In the genomic region with DNA sequence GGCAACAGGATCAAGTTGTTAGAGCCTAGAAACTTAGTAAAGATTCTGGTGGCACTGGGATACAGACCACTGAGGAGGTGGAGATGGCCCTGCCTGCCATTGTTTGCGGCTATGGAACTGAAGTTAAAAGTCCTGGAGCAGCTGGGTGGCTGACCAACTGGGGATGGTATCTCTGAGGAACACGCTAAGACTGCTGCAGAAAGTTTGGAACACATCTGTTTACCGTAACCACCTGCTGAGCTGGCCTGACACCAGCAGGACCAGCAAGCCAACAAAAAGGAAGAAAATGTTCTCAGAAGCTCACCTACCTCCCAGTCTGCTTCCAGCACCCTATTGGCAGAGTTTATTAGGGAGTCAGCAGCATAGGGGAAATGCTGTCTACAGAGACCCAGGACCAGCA, we compare ENCODE assay signal across 28 cellular contexts.
"Had no signal": no experiment of that assay in that cellular context is flagged by ENCODE, and none has a peak within 500 bp of the region (broad histone marks: within the 10 kb centered on the region; RNA-seq: fewer than 3 reads in every experiment).

No MANE protein-coding gene starts in this region.

- DNase-seq: activated CD4-positive, alpha-beta memory T cell treated with anti-CD3 and anti-CD28 coated beads, Interleukin-2, amount 10 ng/mL, durations not matched to agents 7 days and 5 days; activated CD4-positive, alpha-beta T cell treated with anti-CD3 and anti-CD28 coated beads, Interleukin-2, amount 10 ng/mL, durations not matched to agents 24 days and 14 days; activated CD4-positive, CD25-positive, alpha-beta regulatory T cell treated with anti-CD3 and anti-CD28 coated beads, Interleukin-2, amount 50 U/mL, for 72 hours; activated CD8-positive, alpha-beta memory T cell treated with anti-CD3 and anti-CD28 coated beads, Interleukin-2, amount 50 U/mL, for 48 hours; activated gamma-delta T cell; activated naive CD4-positive, alpha-beta T cell treated with anti-CD3 and anti-CD28 coated beads, Interleukin-2, amount 10 ng/mL, durations not matched to agents 7 days and 5 days; activated naive CD8-positive, alpha-beta T cell treated with anti-CD3 and anti-CD28 coated beads, Interleukin-2, amount 10 ng/mL, durations not matched to agents 7 days and 5 days; activated T-cell treated with anti-CD3 and anti-CD28 coated beads, Interleukin-2, amount 50 U/mL, for 24 hours; esophagus squamous epithelium; kidney glomerular epithelial cell; left lung; lower lobe of right lung; mesendoderm; nucleus accumbens; pancreas; stimulated activated CD4-positive, alpha-beta T cell treated with anti-CD3 and anti-CD28 coated beads, Interleukin-1b, Interleukin-23, amount 100 ng/mL, for 48 hours; stimulated activated CD4-positive, alpha-beta T cell treated with anti-CD3 and anti-CD28 coated beads, Interleukin-4, amount 100 ng/mL, for 4 hours; stimulated activated CD8-positive, alpha-beta memory T cell treated with anti-CD3 and anti-CD28 coated beads, Interleukin-4, amount 100 ng/mL, for 48 hours; stimulated activated naive CD4-positive, alpha-beta T cell; SW 1271; T1000; trophoblast cell had no signal

- ATAC-seq: left lung, lower lobe of right lung, pancreas had no signal

- H3K4me1 Mint-ChIP-seq: activated CD4-positive, alpha-beta memory T cell treated with anti-CD3 and anti-CD28 coated beads, Interleukin-2, amount 10 ng/mL, durations not matched to agents 7 days and 5 days; activated CD4-positive, alpha-beta T cell treated with anti-CD3 and anti-CD28 coated beads, Interleukin-2, amount 10 ng/mL, durations not matched to agents 24 days and 14 days; activated naive CD4-positive, alpha-beta T cell treated with anti-CD3 and anti-CD28 coated beads, Interleukin-2, amount 10 ng/mL, durations not matched to agents 7 days and 5 days; activated naive CD8-positive, alpha-beta T cell treated with anti-CD3 and anti-CD28 coated beads, Interleukin-2, amount 10 ng/mL, durations not matched to agents 7 days and 5 days; brain had no signal

- H3K27ac Mint-ChIP-seq: activated CD4-positive, alpha-beta memory T cell treated with anti-CD3 and anti-CD28 coated beads, Interleukin-2, amount 10 ng/mL, durations not matched to agents 7 days and 5 days; activated CD4-positive, alpha-beta T cell treated with anti-CD3 and anti-CD28 coated beads, Interleukin-2, amount 10 ng/mL, durations not matched to agents 24 days and 14 days; activated naive CD4-positive, alpha-beta T cell treated with anti-CD3 and anti-CD28 coated beads, Interleukin-2, amount 10 ng/mL, durations not matched to agents 7 days and 5 days; activated naive CD8-positive, alpha-beta T cell treated with anti-CD3 and anti-CD28 coated beads, Interleukin-2, amount 10 ng/mL, durations not matched to agents 7 days and 5 days; activated T-cell treated with anti-CD3 and anti-CD28 coated beads, Interleukin-2, amount 50 U/mL, for 24 hours; brain; T-helper 1 cell treated with Interleukin-12 subunit alpha and Interleukin-12 subunit beta and Interleukin-4 antibody, amounts not matched to agents 30 μg/mL and 1 μg/mL, for 36 hours had no signal

- H3K27ac ChIP-seq: ascending aorta, esophagus squamous epithelium, left lung, lower lobe of right lung, pancreas, right atrium auricular region, thoracic aorta had no signal

- H3K9me3 Mint-ChIP-seq: activated CD4-positive, alpha-beta memory T cell treated with anti-CD3 and anti-CD28 coated beads, Interleukin-2, amount 10 ng/mL, durations not matched to agents 7 days and 5 days; activated CD4-positive, alpha-beta T cell treated with anti-CD3 and anti-CD28 coated beads, Interleukin-2, amount 10 ng/mL, durations not matched to agents 24 days and 14 days; activated naive CD4-positive, alpha-beta T cell treated with anti-CD3 and anti-CD28 coated beads, Interleukin-2, amount 10 ng/mL, durations not matched to agents 7 days and 5 days; activated naive CD8-positive, alpha-beta T cell treated with anti-CD3 and anti-CD28 coated beads, Interleukin-2, amount 10 ng/mL, durations not matched to agents 7 days and 5 days; activated T-cell treated with anti-CD3 and anti-CD28 coated beads, Interleukin-2, amount 50 U/mL, for 24 hours; brain; T-helper 1 cell treated with Interleukin-12 subunit alpha and Interleukin-12 subunit beta and Interleukin-4 antibody, amounts not matched to agents 30 μg/mL and 1 μg/mL, for 36 hours had no signal

- H3K4me3 Mint-ChIP-seq: activated CD4-positive, alpha-beta memory T cell treated with anti-CD3 and anti-CD28 coated beads, Interleukin-2, amount 10 ng/mL, durations not matched to agents 7 days and 5 days; activated CD4-positive, alpha-beta T cell treated with anti-CD3 and anti-CD28 coated beads, Interleukin-2, amount 10 ng/mL, durations not matched to agents 24 days and 14 days; activated naive CD4-positive, alpha-beta T cell treated with anti-CD3 and anti-CD28 coated beads, Interleukin-2, amount 10 ng/mL, durations not matched to agents 7 days and 5 days; activated naive CD8-positive, alpha-beta T cell treated with anti-CD3 and anti-CD28 coated beads, Interleukin-2, amount 10 ng/mL, durations not matched to agents 7 days and 5 days; activated T-cell treated with anti-CD3 and anti-CD28 coated beads, Interleukin-2, amount 50 U/mL, for 24 hours; brain; T-helper 1 cell treated with Interleukin-12 subunit alpha and Interleukin-12 subunit beta and Interleukin-4 antibody, amounts not matched to agents 30 μg/mL and 1 μg/mL, for 36 hours had no signal

- H3K4me3 ChIP-seq: ascending aorta, esophagus squamous epithelium, left lung, lower lobe of right lung, pancreas, right atrium auricular region, smooth muscle cell, thoracic aorta had no signal

- H3K36me3 ChIP-seq: ascending aorta, esophagus squamous epithelium, left lung, lower lobe of right lung, pancreas, right atrium auricular region, thoracic aorta had no signal

- H3K4me1 ChIP-seq: ascending aorta, esophagus squamous epithelium, left lung, lower lobe of right lung, pancreas, right atrium auricular region had no signal

- H3K27me3 ChIP-seq: ascending aorta, esophagus squamous epithelium, left lung, pancreas, right atrium auricular region had no signal

- H3K9me3 ChIP-seq: ascending aorta, esophagus squamous epithelium, left lung, lower lobe of right lung, pancreas, right atrium auricular region, thoracic aorta had no signal

- H3K27me3 Mint-ChIP-seq: activated naive CD4-positive, alpha-beta T cell treated with anti-CD3 and anti-CD28 coated beads, Interleukin-2, amount 10 ng/mL, durations not matched to agents 7 days and 5 days had no signal
